Comparison of ENCODE assay signal across 15 cellular contexts in the genomic region with DNA sequence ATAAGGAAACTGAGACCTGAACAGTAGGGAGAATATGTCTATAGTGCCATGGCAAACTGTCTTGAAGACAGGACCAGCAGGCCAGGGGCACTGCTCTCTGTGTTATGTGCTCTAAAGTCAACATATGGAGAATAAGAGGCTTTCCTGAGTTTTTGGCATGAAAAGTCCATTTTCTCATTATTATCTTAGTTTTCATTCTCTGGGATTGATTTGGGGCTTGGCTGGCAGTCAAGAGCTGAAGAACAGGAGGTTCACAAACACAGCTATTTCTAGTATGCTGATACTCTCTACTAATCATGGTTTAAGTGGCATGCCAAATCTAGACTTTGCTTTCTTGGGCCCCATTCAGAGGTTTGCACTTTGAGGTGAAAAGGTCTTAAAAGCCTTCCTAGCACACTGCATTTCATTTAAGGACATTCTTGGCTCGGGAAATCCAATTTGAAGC.
DNase-seq lines count a peak whose midpoint lies in the region; ATAC-seq, FAIRE-seq and TF ChIP-seq lines count a peak whose summit lies in the region.
"Had no signal": no experiment of that assay in that cellular context is flagged by ENCODE, and none has a peak within 500 bp of the region (broad histone marks: within the 10 kb centered on the region; RNA-seq: fewer than 3 reads in every experiment).

No MANE protein-coding gene starts in this region.

- TF ChIP-seq CTCF in foreskin fibroblast (IDR thresholded peaks at IDR 0.05; ENCODE audit: low read depth, low read length) = no peak

- FAIRE-seq in GM19239 (lab: Jason Lieb, UNC) = no peak

- ATAC-seq in HG03175 (IDR thresholded peaks at IDR 0.05; ENCODE audit: unreplicated experiment) (no peak), GM21528 (IDR thresholded peaks at IDR 0.05; ENCODE audit: low FRiP score, unreplicated experiment) (no peak)
- ATAC-seq in stimulated activated naive CD8-positive, alpha-beta T cell treated with anti-CD3 and anti-CD28 coated beads, Interleukin-15, Interleukin-2, amounts not matched to agents 100 U/mL and 50 U/mL, for 24 hours = no peak
- ATAC-seq: activated T-helper 17 cell treated with anti-CD3 and anti-CD28 coated beads, Interleukin-2, amount 50 U/mL, for 72 hours; natural killer cell treated with Interleukin-12 subunit alpha and Interleukin-12 subunit beta and Interleukin-15 and Interleukin-18, amount 100 ng/mL, for 72 hours had no signal

- peak; percentile 29 for DNase-seq in Daoy (ENCODE audit: low read depth)
- DNase-seq in amniotic epithelial cell (ENCODE audit: low read depth) = peak; percentile 93
- peak; percentile 83 to 92 for DNase-seq in foreskin fibroblast
- peak; percentile 74 for DNase-seq in renal cortical epithelial cell (ENCODE audit: low read depth)
- no peak for DNase-seq in GM19239 (ENCODE audit: insufficient read length, low spot score)
- no peak for DNase-seq in stimulated activated naive CD8-positive, alpha-beta T cell treated with anti-CD3 and anti-CD28 coated beads, Interleukin-15, Interleukin-2, amounts not matched to agents 100 U/mL and 50 U/mL, for 24 hours
- DNase-seq: activated B cell treated with CpG ODN at 0.5 μM for 24 hours; CD4-positive, alpha-beta T cell; NCI-H526 had no signal

- H3K4me3 ChIP-seq in foreskin fibroblast (ENCODE audit: low read depth in 1 of 2, low read length in 2 of 2) = no peak overlapping the region
- H3K4me3 ChIP-seq: coronary artery, SJSA1 had no signal

Comparison
In these comparisons a context has a peak if more than half of its experiments do, and no peak if none do; other contexts are left out.
1. DNase-seq: peak in Daoy (single experiment), amniotic epithelial cell (single experiment), foreskin fibroblast (2 of 2) and renal cortical epithelial cell (single experiment); none in GM19239 (single experiment) and stimulated activated naive CD8-positive, alpha-beta T cell treated with anti-CD3 and anti-CD28 coated beads, Interleukin-15, Interleukin-2, amounts not matched to agents 100 U/mL and 50 U/mL, for 24 hours (single experiment).